In the genomic region with DNA sequence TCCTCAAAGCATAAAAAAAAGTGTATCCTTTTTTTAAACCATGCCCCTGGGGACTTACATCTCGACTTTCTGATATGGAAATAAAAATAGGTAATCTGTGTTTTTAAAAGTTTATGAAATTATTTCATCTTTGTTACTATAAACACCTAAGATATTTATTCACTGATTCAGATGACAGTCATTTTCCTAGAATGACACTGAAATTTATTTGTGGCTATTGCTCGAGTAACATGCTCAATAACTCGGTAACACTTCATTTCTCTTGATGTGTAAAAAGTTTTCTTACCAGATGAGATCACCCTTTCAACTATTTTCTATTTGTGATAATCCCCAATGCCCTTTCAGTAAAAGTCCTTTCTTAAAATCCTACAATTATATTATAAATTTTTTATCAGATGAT, we compare ENCODE assay signal across 26 cellular contexts.
"Had no signal": no experiment of that assay in that cellular context is flagged by ENCODE, and none has a peak within 500 bp of the region (broad histone marks: within the 10 kb centered on the region; RNA-seq: fewer than 3 reads in every experiment).

No MANE protein-coding gene starts in this region.

- FAIRE-seq: colon, endothelial cell of umbilical vein, frontal cortex had no signal

- H3K27me3 ChIP-seq: colonic mucosa, dorsolateral prefrontal cortex, esophagus muscularis mucosa, esophagus squamous epithelium, gastrocnemius medialis, gastroesophageal sphincter, heart left ventricle had no signal

- H3K27ac ChIP-seq: colonic mucosa, coronary artery, dorsolateral prefrontal cortex, epithelial cell of prostate, esophagus muscularis mucosa, esophagus squamous epithelium, foreskin keratinocyte, gastrocnemius medialis, gastroesophageal sphincter, heart left ventricle had no signal

- DNase-seq: colonic mucosa; cortex of kidney; dermis blood vessel endothelial cell; dorsolateral prefrontal cortex; effector CD4-positive, alpha-beta T cell; effector CD8-positive, alpha-beta T cell; effector memory CD4-positive, alpha-beta T cell; effector memory CD8-positive, alpha-beta T cell; endodermal cell; erythroblast; esophagus squamous epithelium; foreskin keratinocyte; foreskin melanocyte; gastrocnemius medialis; glutamatergic neuron; head of caudate nucleus; heart left ventricle had no signal

- H3K36me3 ChIP-seq: colonic mucosa, esophagus muscularis mucosa, esophagus squamous epithelium, gastrocnemius medialis, gastroesophageal sphincter, heart left ventricle had no signal

- H3K4me1 ChIP-seq: colonic mucosa, foreskin keratinocyte had no signal

- ATAC-seq: effector memory CD8-positive, alpha-beta T cell; esophagus mucosa; foreskin keratinocyte; gastrocnemius medialis; gastroesophageal sphincter; heart left ventricle had no signal

- H3K27ac Mint-ChIP-seq: dendritic cell treated with granulocyte-macrophage colony-stimulating factor and Interleukin-4, amounts not matched to agents 40 ng/mL and 50 ng/mL, for 4 days; effector memory CD8-positive, alpha-beta T cell; endodermal cell had no signal

- H3K4me3 Mint-ChIP-seq: dendritic cell treated with granulocyte-macrophage colony-stimulating factor and Interleukin-4, amounts not matched to agents 40 ng/mL and 50 ng/mL, for 4 days; effector memory CD8-positive, alpha-beta T cell; endodermal cell had no signal

- H3K27me3 Mint-ChIP-seq: dendritic cell treated with granulocyte-macrophage colony-stimulating factor and Interleukin-4, amounts not matched to agents 40 ng/mL and 50 ng/mL, for 4 days; effector memory CD8-positive, alpha-beta T cell had no signal

- H3K9me3 ChIP-seq: colonic mucosa, esophagus muscularis mucosa, esophagus squamous epithelium, gastrocnemius medialis, gastroesophageal sphincter, heart left ventricle had no signal

- H3K4me3 ChIP-seq: colonic mucosa, coronary artery, dorsolateral prefrontal cortex, esophagus muscularis mucosa, esophagus squamous epithelium, gastrocnemius medialis, gastroesophageal sphincter, heart left ventricle had no signal

- H3K9me3 Mint-ChIP-seq: endodermal cell had no signal
